ENCODE assay signal across 1 cellular context in the genomic region with DNA sequence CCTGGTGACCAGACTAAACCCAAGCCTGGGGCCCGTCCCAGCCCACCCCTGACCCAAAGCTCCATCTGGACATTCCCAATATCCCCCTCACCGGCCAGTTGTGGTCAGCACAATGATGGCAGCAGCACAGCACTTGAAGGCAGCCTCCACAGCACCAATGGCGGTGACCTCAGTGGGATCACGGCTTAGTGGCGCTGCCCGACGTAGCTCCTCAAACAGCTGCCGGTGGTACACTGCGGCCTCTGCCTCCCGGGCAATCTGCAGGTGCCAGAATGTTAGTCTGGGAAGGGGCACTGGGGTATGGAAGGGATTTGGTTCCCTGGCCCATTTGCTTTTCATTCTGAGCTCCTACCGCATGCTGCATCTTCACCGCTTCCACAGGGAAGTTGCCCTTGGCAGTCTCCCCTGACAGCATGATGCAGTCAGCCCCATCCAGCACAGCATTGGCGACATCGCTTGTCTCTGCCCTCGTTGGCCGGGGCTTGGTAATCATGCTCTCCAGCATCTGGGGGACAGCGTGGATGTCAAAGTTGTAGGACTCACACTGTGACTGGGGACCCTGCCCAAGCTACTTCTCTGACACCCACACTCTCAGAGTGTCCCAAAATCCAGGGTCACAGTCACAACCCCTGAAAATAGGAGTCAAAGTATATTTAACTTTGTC.
TF ChIP-seq lines count a peak whose summit lies in the region.

No MANE protein-coding gene starts in this region.

TF ChIP-seq in H1, 55 proteins besides CTCF, POLR2A, EP300 and RAD21:
- no peak for TF ChIP-seq NRF1 (IDR thresholded peaks at IDR 0.05; ENCODE audit: low read depth, low read length)
- TF ChIP-seq KDM1A (IDR thresholded peaks at IDR 0.05; ENCODE audit: borderline replicate concordance, low read length), result no peak
- TF ChIP-seq JUND (IDR thresholded peaks at IDR 0.05; ENCODE audit: low read length), result no peak
- TF ChIP-seq BRCA1 (IDR thresholded peaks at IDR 0.05; ENCODE audit: low read depth, low read length), result no peak
- TF ChIP-seq SIRT6 (IDR thresholded peaks at IDR 0.05; ENCODE audit: low read length), result no peak
- TF ChIP-seq CTBP2 (IDR thresholded peaks at IDR 0.05; ENCODE audit: borderline replicate concordance, insufficient read depth, insufficient read length, low read length), result no peak
- no peak for TF ChIP-seq CEBPB (IDR thresholded peaks at IDR 0.05; ENCODE audit: low read depth, low read length)
- TF ChIP-seq SP2 (IDR thresholded peaks at IDR 0.05; ENCODE audit: low read length), result no peak
